Comparison of ENCODE assay signal across 8 cellular contexts in the genomic region with DNA sequence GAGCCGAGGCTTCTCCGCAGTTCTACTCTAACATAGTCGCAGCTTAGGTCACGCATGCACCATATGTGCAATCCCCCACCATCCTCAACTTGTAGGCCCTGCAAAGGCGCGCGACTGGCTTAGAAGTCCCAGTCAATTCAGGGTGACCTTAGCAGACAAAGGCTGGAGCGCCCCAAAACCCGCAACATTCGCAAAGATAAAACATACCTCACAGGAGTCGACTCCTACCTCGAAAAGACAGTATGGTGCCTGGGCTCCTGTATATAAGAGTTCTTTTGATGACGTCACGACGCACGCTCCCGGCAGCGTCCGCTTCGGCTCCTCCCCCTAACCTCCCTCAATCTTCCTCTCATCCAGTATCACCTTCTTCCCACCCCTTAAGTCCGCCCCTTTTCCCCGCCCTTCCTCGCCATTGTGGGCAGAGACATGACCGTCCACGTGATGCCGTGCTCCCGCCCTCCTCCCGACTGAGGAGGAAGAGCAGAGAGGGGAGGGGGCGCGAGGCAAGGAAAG. TPM values are rescaled to one million over a fixed set of nuclear protein-coding genes. Genes with fewer than 3 reads are reported as not detected.
DNase-seq lines count a peak whose midpoint lies in the region; ATAC-seq, FAIRE-seq and TF ChIP-seq lines count a peak whose summit lies in the region.

Gene GAS5 (minus strand): TSS at position 237 of the 513 bp plus-strand sequence.

- H3K9me3 Mint-ChIP-seq in T-helper 1 cell treated with Interleukin-12 subunit alpha and Interleukin-12 subunit beta and Interleukin-4 antibody, amounts not matched to agents 30 μg/mL and 1 μg/mL, for 36 hours, result no peaks in the 10 kb centered on the region

- peak; percentile 53 for FAIRE-seq in urothelium cell line (lab: Jason Lieb, UNC)

- peak within 1 kb of the TSS; percentile 96 for H3K4me3 Mint-ChIP-seq in T-helper 1 cell treated with Interleukin-12 subunit alpha and Interleukin-12 subunit beta and Interleukin-4 antibody, amounts not matched to agents 30 μg/mL and 1 μg/mL, for 36 hours

- peak; percentile 60 for ATAC-seq in HG02852 (IDR thresholded peaks at IDR 0.05; ENCODE audit: unreplicated experiment)
- peak; percentile 94 for ATAC-seq in left ventricle myocardium superior
- peak; percentile 94 to 95 (median 94) for ATAC-seq in psoas muscle

- TF ChIP-seq CTCF in GM13976 (IDR thresholded peaks at IDR 0.05; ENCODE audit: borderline replicate concordance, control extremely low read depth, extremely low read depth, insufficient read depth, missing control alignments) (no peak), psoas muscle (IDR thresholded peaks at IDR 0.05) (no peak)

- DNase-seq in GM13976 (ENCODE audit: low spot score), result peak; percentile 94
- DNase-seq in NCI-H1694 (lab: John Stamatoyannopoulos, UW), result peak; percentile 99
- peak; percentile 73 to 99 (median 98) for DNase-seq in anterior cingulate cortex (lab: John Stamatoyannopoulos, UW)
- peak; percentile 98 for DNase-seq in left ventricle myocardium superior
- peak; percentile 99 for DNase-seq in psoas muscle
- DNase-seq in urothelium cell line (ENCODE audit: low spot score), result peak; percentile 97

- WGBS in psoas muscle, 3 donors, result 0 to 1% (median 0%) methylated on average over 28 to 29 of the region's 30 CpGs

- H3K27ac Mint-ChIP-seq in T-helper 1 cell treated with Interleukin-12 subunit alpha and Interleukin-12 subunit beta and Interleukin-4 antibody, amounts not matched to agents 30 μg/mL and 1 μg/mL, for 36 hours, result peak within 1 kb of the TSS; percentile 97

- no peaks in the 10 kb centered on the region for H3K9me3 ChIP-seq in psoas muscle

- in situ Hi-C loops in GM13976 (cut with MboI; ENCODE audit: low sequenced_read_pairs, unreplicated experiment), result no loop called here

- H3K4me3 ChIP-seq in psoas muscle, result peak within 1 kb of the TSS; percentile 87

- intact Hi-C loops in left ventricle myocardium superior (cut with micrococcal nuclease) (no loop called here), psoas muscle (cut with DNase I) (loop anchor here in 1 of 2 donors (5.0 kb wide), 1 partner anchor 46 kb away; the partner anchor contains the start of genes CENPL and DARS2)

- no peaks in the 10 kb centered on the region for H3K27me3 ChIP-seq in psoas muscle (ENCODE audit: insufficient read depth in 3 of 3, low read length in 2 of 3)

- peak within 1 kb of the TSS; percentile 96 for H3K27ac ChIP-seq in psoas muscle

- H3K27me3 Mint-ChIP-seq in T-helper 1 cell treated with Interleukin-12 subunit alpha and Interleukin-12 subunit beta and Interleukin-4 antibody, amounts not matched to agents 30 μg/mL and 1 μg/mL, for 36 hours (ENCODE audit: low read depth), result no peaks in the 10 kb centered on the region

- H3K4me1 ChIP-seq in psoas muscle, result peaks cover 30% of the 10 kb centered on the region

- H3K36me3 ChIP-seq in psoas muscle (ENCODE audit: insufficient read depth in 1 of 2, low read depth in 1 of 2), result peaks cover 6 to 66% of the 10 kb centered on the region in 2 donors

- H3K4me1 Mint-ChIP-seq in T-helper 1 cell treated with Interleukin-12 subunit alpha and Interleukin-12 subunit beta and Interleukin-4 antibody, amounts not matched to agents 30 μg/mL and 1 μg/mL, for 36 hours (ENCODE audit: low read depth), result peaks cover 56% of the 10 kb centered on the region

- peaks cover 50% of the 10 kb centered on the region for H3K36me3 Mint-ChIP-seq in T-helper 1 cell treated with Interleukin-12 subunit alpha and Interleukin-12 subunit beta and Interleukin-4 antibody, amounts not matched to agents 30 μg/mL and 1 μg/mL, for 36 hours (ENCODE audit: low read depth)

RNA-seq across cellular contexts. Expression of gene GAS5, which starts in this region (rescaled TPM):
- total RNA-seq in left ventricle myocardium superior (48.8 TPM), psoas muscle (100 to 1,000 TPM in 2 of 4 donors, 10 to 100 TPM in 2; 70.0 to 148 (median 100) TPM)
- polyA plus RNA-seq in psoas muscle, result 100 to 1,000 TPM; 115 to 222 (median 178) TPM

Comparison
In these comparisons a context has a peak if more than half of its experiments do, and no peak if none do; other contexts are left out.
1. Peak in every context shown above with its lines: DNase-seq, ATAC-seq, H3K4me3 ChIP-seq and H3K27ac ChIP-seq.